Comparison of ENCODE assay signal across 10 cellular contexts in genomic region chr13:108495686-108496363, GRCh38.
DNase-seq lines count a peak whose midpoint lies in the region; ATAC-seq and TF ChIP-seq lines count a peak whose summit lies in the region.
"Had no signal": no experiment of that assay in that cellular context is flagged by ENCODE, and none has a peak within 500 bp of the region (broad histone marks: within the 10 kb centered on the region; RNA-seq: fewer than 3 reads in every experiment).

No MANE protein-coding gene starts in this region.

- H3K79me2 ChIP-seq in fibroblast of lung (ENCODE audit: control insufficient read depth, insufficient read depth, low read length), result no peaks in the 10 kb centered on the region

- H3K9ac ChIP-seq in fibroblast of lung (ENCODE audit: insufficient read depth, low read length), result no peak overlapping the region
- H3K9ac ChIP-seq: GM23248 had no signal

- H3K36me3 ChIP-seq in HEK293 (ENCODE audit: control insufficient read depth in 2 of 2, insufficient read depth in 1 of 2, low read length in 2 of 2), result no peaks in the 10 kb centered on the region
- H3K36me3 ChIP-seq in fibroblast of lung (ENCODE audit: control insufficient read depth, insufficient read depth, low read length), result no peaks in the 10 kb centered on the region

- no peaks in the 10 kb centered on the region for H4K20me1 ChIP-seq in fibroblast of lung (ENCODE audit: control insufficient read depth, extremely low read depth, insufficient read depth, low read length)

- H3K27ac ChIP-seq in HEK293 (ENCODE audit: extremely low read depth, low read depth, low read length) (no peak overlapping the region), fibroblast of lung (ENCODE audit: insufficient read depth, low read length) (no peak overlapping the region)
- H3K27ac ChIP-seq: GM23248 had no signal

- H3K4me1 ChIP-seq in HEK293 (ENCODE audit: control insufficient read depth, insufficient read depth, low read length) (no peaks in the 10 kb centered on the region), fibroblast of lung (ENCODE audit: control insufficient read depth, extremely low read depth, insufficient read depth, low read length) (no peaks in the 10 kb centered on the region)

- H3K9me3 ChIP-seq in HEK293 (ENCODE audit: control insufficient read depth, insufficient read depth, low read depth, low read length) (no peaks in the 10 kb centered on the region), fibroblast of lung (ENCODE audit: control insufficient read depth, insufficient read depth, low read depth, low read length) (no peaks in the 10 kb centered on the region)

- peak overlapping the region; percentile 25 for H3K4me2 ChIP-seq in fibroblast of lung (ENCODE audit: extremely low read depth, insufficient read depth, low read length)

- DNase-seq in T-helper 9 cell, result peak; percentile 13
- peak; percentile 16 to 18 for DNase-seq in fibroblast of lung (ENCODE audit: low read depth in 2 of 2)
- DNase-seq in retinal pigment epithelial cell (ENCODE audit: low read depth), result no peak
- DNase-seq in hepatic stellate cell (ENCODE audit: low spot score), result no peak
- no peak for DNase-seq in DMS79 treated with DMSO at 0.1 percent for 48 hours (lab: John Stamatoyannopoulos, UW)
- no peak for DNase-seq in NOMO-1 treated with dmso at 0.1 percent for 144 hours (lab: John Stamatoyannopoulos, UW; ENCODE audit: unreplicated experiment)
- DNase-seq: GM23248, NCI-H1436 had no signal

- no peak for ATAC-seq in HG02852 (IDR thresholded peaks at IDR 0.05; ENCODE audit: unreplicated experiment)

- H3K4me3 ChIP-seq in HEK293 (ENCODE audit: low read depth, low read length), result peak overlapping the region; percentile 27
- H3K4me3 ChIP-seq in fibroblast of lung (replicated peaks in 1 of 4; ENCODE audit: control extremely low read depth in 1 of 4, insufficient read depth in 1 of 4, low read depth in 3 of 4, low read length in 4 of 4), result peak overlapping the region in 2 of 4 experiments; percentile 14 to 56
- peak overlapping the region; percentile 63 for H3K4me3 ChIP-seq in retinal pigment epithelial cell (ENCODE audit: low read length)
- H3K4me3 ChIP-seq: GM23248 had no signal

- H3K27me3 ChIP-seq in fibroblast of lung (ENCODE audit: control insufficient read depth, insufficient read depth, low read length), result peaks cover 3% of the 10 kb centered on the region

- POLR2A ChIA-PET in HEK293 (lab: Yijun Ruan, JAX), result no interaction called here

- TF ChIP-seq CTCF in HEK293 (tag by site-specific recombination; IDR thresholded peaks at IDR 0.05) (no peak), fibroblast of lung (conservative IDR thresholded peaks at IDR 0.05 in 1 of 2, IDR thresholded peaks at IDR 0.05 in 1 of 2; ENCODE audit: low read depth in 1 of 2, low read length in 2 of 2) (no peak), retinal pigment epithelial cell (conservative IDR thresholded peaks at IDR 0.05; ENCODE audit: low read depth, low read length) (no peak)

- H2AFZ ChIP-seq in fibroblast of lung (ENCODE audit: low read length), result no peak overlapping the region
- H2AFZ ChIP-seq: GM23248 had no signal

- CTCF ChIA-PET in HEK293 (lab: Yijun Ruan, JAX), result no interaction called here

TF ChIP-seq in HEK293, 187 proteins besides CTCF, POLR2A, EP300 and RAD21:
- no peak for TF ChIP-seq TRIM28 (IDR thresholded peaks at IDR 0.05; ENCODE audit: borderline replicate concordance, low read length)
- TF ChIP-seq PRDM4 (tag by site-specific recombination; IDR thresholded peaks at IDR 0.05), result no peak
- TF ChIP-seq, protein P1, sequence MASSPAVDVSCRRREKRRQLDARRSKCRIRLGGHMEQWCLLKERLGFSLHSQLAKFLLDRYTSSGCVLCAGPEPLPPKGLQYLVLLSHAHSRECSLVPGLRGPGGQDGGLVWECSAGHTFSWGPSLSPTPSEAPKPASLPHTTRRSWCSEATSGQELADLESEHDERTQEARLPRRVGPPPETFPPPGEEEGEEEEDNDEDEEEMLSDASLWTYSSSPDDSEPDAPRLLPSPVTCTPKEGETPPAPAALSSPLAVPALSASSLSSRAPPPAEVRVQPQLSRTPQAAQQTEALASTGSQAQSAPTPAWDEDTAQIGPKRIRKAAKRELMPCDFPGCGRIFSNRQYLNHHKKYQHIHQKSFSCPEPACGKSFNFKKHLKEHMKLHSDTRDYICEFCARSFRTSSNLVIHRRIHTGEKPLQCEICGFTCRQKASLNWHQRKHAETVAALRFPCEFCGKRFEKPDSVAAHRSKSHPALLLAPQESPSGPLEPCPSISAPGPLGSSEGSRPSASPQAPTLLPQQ (tag by site-specific recombination; IDR thresholded peaks at IDR 0.05), result no peak
- TF ChIP-seq HOXA7 (CRISPR knock-in tag; IDR thresholded peaks at IDR 0.05; ENCODE audit: borderline replicate concordance), result no peak
- no peak for TF ChIP-seq ZFP41 (tag by site-specific recombination; IDR thresholded peaks at IDR 0.05; ENCODE audit: borderline replicate concordance)
- TF ChIP-seq ZNF677 (tag by site-specific recombination; IDR thresholded peaks at IDR 0.05), result no peak
- no peak for TF ChIP-seq ZBTB26 (tag by site-specific recombination; optimal IDR thresholded peaks at IDR 0.05)
- no peak for TF ChIP-seq ZNF169 (tag by site-specific recombination; IDR thresholded peaks at IDR 0.05)
- TF ChIP-seq ZNF266 (tag by site-specific recombination; IDR thresholded peaks at IDR 0.05; ENCODE audit: low read depth), result no peak
- no peak for TF ChIP-seq YY2 (tag by site-specific recombination; IDR thresholded peaks at IDR 0.05)
- TF ChIP-seq KLF7 (tag by site-specific recombination; IDR thresholded peaks at IDR 0.05; ENCODE audit: borderline replicate concordance), result no peak
- TF ChIP-seq ZNF843 (tag by site-specific recombination; IDR thresholded peaks at IDR 0.05), result no peak
TF ChIP-seq in HEK293: peak in this region for 0.

Comparison
In these comparisons a context has a peak if more than half of its experiments do, and no peak if none do; other contexts are left out.
1. DNase-seq: peak in T-helper 9 cell (single experiment) and fibroblast of lung (2 of 2); none in retinal pigment epithelial cell (single experiment), hepatic stellate cell (single experiment), DMS79 treated with DMSO at 0.1 percent for 48 hours (single experiment) and NOMO-1 treated with dmso at 0.1 percent for 144 hours (single experiment).